Comparison of ENCODE assay signal across 10 cellular contexts in the genomic region with DNA sequence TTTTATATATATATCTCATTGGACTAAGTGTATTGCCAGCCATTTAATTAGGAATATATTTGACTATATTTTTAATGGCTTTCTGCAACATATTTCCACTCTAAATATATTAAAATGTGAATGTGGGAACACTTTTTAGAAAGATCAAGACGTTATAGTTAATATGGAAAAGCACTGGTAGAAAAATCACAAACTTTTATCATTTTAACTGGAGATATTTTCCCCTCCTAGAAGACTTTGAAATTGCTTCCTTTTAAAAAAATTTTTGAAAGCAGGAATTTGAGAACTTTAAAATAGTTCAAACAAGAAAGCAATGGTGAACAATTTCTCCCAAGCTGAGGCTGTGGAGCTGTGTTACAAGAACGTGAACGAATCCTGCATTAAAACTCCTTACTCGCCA. TPM values are rescaled to one million over a fixed set of nuclear protein-coding genes. Genes with fewer than 3 reads are reported as not detected.
"Had no signal": no experiment of that assay in that cellular context is flagged by ENCODE, and none has a peak within 500 bp of the region (broad histone marks: within the 10 kb centered on the region; RNA-seq: fewer than 3 reads in every experiment).

A gene with protein sequence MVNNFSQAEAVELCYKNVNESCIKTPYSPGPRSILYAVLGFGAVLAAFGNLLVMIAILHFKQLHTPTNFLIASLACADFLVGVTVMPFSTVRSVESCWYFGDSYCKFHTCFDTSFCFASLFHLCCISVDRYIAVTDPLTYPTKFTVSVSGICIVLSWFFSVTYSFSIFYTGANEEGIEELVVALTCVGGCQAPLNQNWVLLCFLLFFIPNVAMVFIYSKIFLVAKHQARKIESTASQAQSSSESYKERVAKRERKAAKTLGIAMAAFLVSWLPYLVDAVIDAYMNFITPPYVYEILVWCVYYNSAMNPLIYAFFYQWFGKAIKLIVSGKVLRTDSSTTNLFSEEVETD (plus strand): TSS at position 301 of the 400 bp plus-strand sequence. CDS start 13 bp downstream, at position 314.

- H3K9me3 ChIP-seq: HAP-1 had no signal

- H3K36me3 Mint-ChIP-seq: IgD-negative memory B cell had no signal

- H3K27ac ChIP-seq: HL-60, KMS-11 had no signal

- H3K4me3 ChIP-seq: HAP-1 had no signal

- H3K4me3 Mint-ChIP-seq: HFFc6, IgD-negative memory B cell had no signal

- H3K36me3 ChIP-seq: HAP-1 had no signal

- H3K4me2 ChIP-seq: KMS-11 had no signal

- DNase-seq: GOT3, HFFc6, KBM-7 had no signal

- ATAC-seq: HCT116, HepG2 had no signal

- H3K9ac ChIP-seq: KMS-11 had no signal

- H3K27ac Mint-ChIP-seq: HFFc6, IgD-negative memory B cell had no signal

- H3K4me1 ChIP-seq: HAP-1 had no signal

RNA-seq across cellular contexts. Expression of the gene that starts here (rescaled TPM):
- total RNA-seq: HepG2, HFFc6, HT1080 had no signal
- polyA plus RNA-seq: IgD-negative memory B cell had no signal
